ENCODE assay signal across 17 cellular contexts in the genomic region with DNA sequence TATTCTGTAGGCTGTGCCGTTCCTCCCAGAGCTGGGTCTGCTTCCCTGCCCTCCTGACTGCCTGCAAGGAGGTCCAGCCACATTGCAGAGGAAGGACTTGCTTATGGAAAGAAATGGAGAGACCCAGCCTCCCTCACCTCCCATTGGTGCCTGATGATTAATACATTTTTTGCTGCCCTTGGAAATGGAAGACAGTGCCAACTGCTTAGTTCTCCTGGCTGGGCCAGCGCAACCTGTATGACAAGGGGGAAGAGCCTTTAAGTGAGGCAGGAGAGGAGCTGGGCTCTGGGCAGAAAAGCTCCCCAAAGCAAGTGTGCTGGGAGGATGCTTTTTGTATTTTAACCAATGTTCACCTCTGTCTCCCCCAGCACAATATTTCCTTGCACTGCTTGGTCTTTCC.
"Had no signal": no experiment of that assay in that cellular context is flagged by ENCODE, and none has a peak within 500 bp of the region (broad histone marks: within the 10 kb centered on the region; RNA-seq: fewer than 3 reads in every experiment).

No MANE protein-coding gene starts in this region.

- H3K36me3 ChIP-seq: cardiac muscle cell, left lung, thoracic aorta, upper lobe of left lung had no signal

- H3K27ac ChIP-seq: cardiac muscle cell, left lung, thoracic aorta, upper lobe of left lung had no signal

- ATAC-seq: activated T-cell treated with anti-CD3 and anti-CD28 coated beads, Interleukin-2, amount 50 U/mL, for 4 hours; left lung had no signal

- H3K27me3 ChIP-seq: cardiac muscle cell, upper lobe of left lung had no signal

- H3K9me3 ChIP-seq: left lung, thoracic aorta, upper lobe of left lung had no signal

- H3K4me3 ChIP-seq: cardiac muscle cell, left lung, thoracic aorta, upper lobe of left lung had no signal

- DNase-seq: activated CD4-positive, alpha-beta T cell treated with anti-CD3 and anti-CD28 coated beads for 4 hours; activated CD4-positive, alpha-beta T cell treated with anti-CD3 and anti-CD28 coated beads, Interleukin-2, amount 50 U/mL, for 48 hours; activated CD4-positive, CD25-positive, alpha-beta regulatory T cell; activated CD8-positive, alpha-beta memory T cell treated with anti-CD3 and anti-CD28 coated beads, Interleukin-2, amount 50 U/mL, for 48 hours; activated naive CD4-positive, alpha-beta T cell treated with anti-CD3 and anti-CD28 coated beads for 36 hours; activated naive CD8-positive, alpha-beta T cell treated with anti-CD3 and anti-CD28 coated beads, Interleukin-2, amount 10 ng/mL, durations not matched to agents 7 days and 5 days; activated T-cell treated with anti-CD3 and anti-CD28 coated beads, Interleukin-2, amount 50 U/mL, for 4 hours; cortex of kidney; endodermal cell; left lung; midbrain; stimulated activated CD4-positive, alpha-beta T cell treated with anti-CD3 and anti-CD28 coated beads, Interleukin-2, amount 100 ng/mL, for 48 hours; stimulated activated naive CD4-positive, alpha-beta T cell; T1000; upper lobe of left lung had no signal

- H3K4me1 ChIP-seq: left lung, upper lobe of left lung had no signal
